19 cellular contexts compared by ENCODE assay signal in the genomic region with DNA sequence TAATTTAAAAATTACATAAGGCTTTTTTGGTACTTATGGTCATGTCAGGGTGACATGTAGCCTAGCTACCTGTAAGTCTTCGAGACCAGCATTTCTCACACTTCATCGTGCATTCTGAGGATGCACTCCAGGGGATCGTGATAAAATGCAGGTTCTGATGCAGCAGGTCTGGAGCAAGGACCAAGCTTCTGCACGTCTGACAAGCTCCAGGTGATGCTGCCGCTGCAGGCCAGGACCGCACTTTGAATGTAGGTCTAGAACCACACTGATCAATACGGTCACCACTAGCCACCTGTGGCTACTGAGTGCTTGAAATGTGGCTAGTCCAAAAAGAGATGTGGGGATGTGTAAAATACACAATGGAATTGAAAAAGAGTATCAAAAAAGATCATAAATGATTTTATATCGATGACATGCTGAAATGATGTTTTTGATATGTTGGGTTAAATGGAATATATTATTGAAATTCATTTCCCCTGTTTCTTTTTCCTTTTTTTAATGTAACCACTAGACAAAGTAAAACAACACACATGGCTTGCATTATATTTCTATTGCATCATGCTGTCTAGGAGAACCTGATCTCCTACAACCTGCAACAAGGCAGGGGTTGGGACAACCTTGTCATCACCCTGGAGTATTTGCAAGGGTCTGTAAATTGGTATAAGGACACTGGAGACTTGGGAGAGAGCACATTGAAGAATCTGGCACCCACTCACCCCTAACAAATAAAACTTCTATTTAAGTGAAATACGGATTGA.
DNase-seq lines count a peak whose midpoint lies in the region; ATAC-seq, FAIRE-seq and TF ChIP-seq lines count a peak whose summit lies in the region.
"Had no signal": no experiment of that assay in that cellular context is flagged by ENCODE, and none has a peak within 500 bp of the region (broad histone marks: within the 10 kb centered on the region; RNA-seq: fewer than 3 reads in every experiment).

No MANE protein-coding gene starts in this region.

- H3K27ac Mint-ChIP-seq in activated CD4-positive, alpha-beta T cell treated with anti-CD3 and anti-CD28 coated beads, Interleukin-2, amount 10 ng/mL, durations not matched to agents 24 days and 14 days, result no peak overlapping the region
- H3K27ac Mint-ChIP-seq in Caco-2 (ENCODE audit: unreplicated experiment), result no peak overlapping the region
- H3K27ac Mint-ChIP-seq in activated T-cell treated with anti-CD3 and anti-CD28 coated beads, Interleukin-2, amount 50 U/mL, for 72 hours, result no peak overlapping the region
- H3K27ac Mint-ChIP-seq: GM23338 had no signal

- no peaks in the 10 kb centered on the region for H3K9me3 ChIP-seq in adipocyte (ENCODE audit: control insufficient read depth, low read length)
- H3K9me3 ChIP-seq in Caco-2, result peaks cover 9% of the 10 kb centered on the region; the same call in 1 of the 2 replicates

- BruUV-seq in Caco-2 (replicated peaks; lab: Mats Ljungman, UMichigan), result no TSS peak

- H3K36me3 Mint-ChIP-seq in activated CD4-positive, alpha-beta T cell treated with anti-CD3 and anti-CD28 coated beads, Interleukin-2, amount 10 ng/mL, durations not matched to agents 24 days and 14 days (ENCODE audit: low read depth), result peaks cover 9% of the 10 kb centered on the region
- H3K36me3 Mint-ChIP-seq in Caco-2 (ENCODE audit: insufficient read depth, unreplicated experiment), result no peaks in the 10 kb centered on the region
- peaks cover 2 to 4% of the 10 kb centered on the region in 2 donors for H3K36me3 Mint-ChIP-seq in activated T-cell treated with anti-CD3 and anti-CD28 coated beads, Interleukin-2, amount 50 U/mL, for 72 hours (ENCODE audit: insufficient read depth in 2 of 2)

- POLR2A ChIA-PET in Caco-2 (lab: Charles Lee), result no interaction called here

- no peaks in the 10 kb centered on the region for H3K27me3 Mint-ChIP-seq in activated CD4-positive, alpha-beta T cell treated with anti-CD3 and anti-CD28 coated beads, Interleukin-2, amount 10 ng/mL, durations not matched to agents 24 days and 14 days
- H3K27me3 Mint-ChIP-seq in Caco-2 (ENCODE audit: insufficient read depth, unreplicated experiment), result peaks cover 4% of the 10 kb centered on the region
- no peaks in the 10 kb centered on the region for H3K27me3 Mint-ChIP-seq in activated T-cell treated with anti-CD3 and anti-CD28 coated beads, Interleukin-2, amount 50 U/mL, for 72 hours (ENCODE audit: low read depth)

- no peak for ATAC-seq in activated T-cell treated with anti-CD3 and anti-CD28 coated beads, Interleukin-2, amount 50 U/mL, for 72 hours (replicated peaks in 1 of 2)
- no peak for ATAC-seq in GM18861 (IDR thresholded peaks at IDR 0.05; ENCODE audit: unreplicated experiment)
- ATAC-seq: GM23338, HCT116, PC-3 had no signal

- no peak overlapping the region for H3K4me3 Mint-ChIP-seq in activated CD4-positive, alpha-beta T cell treated with anti-CD3 and anti-CD28 coated beads, Interleukin-2, amount 10 ng/mL, durations not matched to agents 24 days and 14 days
- H3K4me3 Mint-ChIP-seq in Caco-2 (ENCODE audit: unreplicated experiment), result no peak overlapping the region
- H3K4me3 Mint-ChIP-seq in activated T-cell treated with anti-CD3 and anti-CD28 coated beads, Interleukin-2, amount 50 U/mL, for 72 hours, result no peak overlapping the region
- H3K4me3 Mint-ChIP-seq: GM23338 had no signal

- H3K27me3 ChIP-seq in adipocyte (replicated peaks; ENCODE audit: control insufficient read depth, insufficient read depth, low read length) (no peaks in the 10 kb centered on the region), Caco-2 (replicated peaks; ENCODE audit: control insufficient read depth, insufficient read depth, low read length) (no peaks in the 10 kb centered on the region)

- peak; percentile 81 for FAIRE-seq in urothelium cell line (lab: Jason Lieb, UNC)

- DNase-seq in activated CD4-positive, alpha-beta T cell treated with anti-CD3 and anti-CD28 coated beads, Interleukin-2, amount 10 ng/mL, durations not matched to agents 24 days and 14 days, result peak; percentile 26
- DNase-seq in activated CD4-positive, alpha-beta T cell treated with anti-CD3 and anti-CD28 coated beads, Interleukin-2, amount 50 U/mL, for 1 hour, result no peak
- peak; percentile 71 for DNase-seq in adipocyte (ENCODE audit: low read depth)
- DNase-seq in fibroblast of mammary gland (ENCODE audit: low read depth), result peak; percentile 28
- DNase-seq in urothelium cell line (ENCODE audit: low spot score), result no peak
- no peak for DNase-seq in Caco-2
- no peak for DNase-seq in activated T-cell treated with anti-CD3 and anti-CD28 coated beads, Interleukin-2, amount 50 U/mL, for 72 hours
- DNase-seq: 8988T, GF-D8, NCI-H1092 treated with DMSO at 0.1 percent for 48 hours, NCI-H146, NCI-H2029 treated with DMSO at 0.1 percent for 48 hours, NCI-H2171, NCI-H526, PC-3, SIG-M5 had no signal

- H3K4me1 Mint-ChIP-seq in activated CD4-positive, alpha-beta T cell treated with anti-CD3 and anti-CD28 coated beads, Interleukin-2, amount 10 ng/mL, durations not matched to agents 24 days and 14 days, result no peaks in the 10 kb centered on the region
- H3K4me1 Mint-ChIP-seq in Caco-2 (ENCODE audit: low read depth, unreplicated experiment), result no peaks in the 10 kb centered on the region
- H3K4me1 Mint-ChIP-seq in activated T-cell treated with anti-CD3 and anti-CD28 coated beads, Interleukin-2, amount 50 U/mL, for 72 hours (ENCODE audit: low read depth), result no peaks in the 10 kb centered on the region
- H3K4me1 Mint-ChIP-seq: GM23338 had no signal

- H3K4me3 ChIP-seq in adipocyte (ENCODE audit: low read length), result no peak overlapping the region
- H3K4me3 ChIP-seq in fibroblast of mammary gland (ENCODE audit: control insufficient read depth, low read depth, low read length), result no peak overlapping the region
- H3K4me3 ChIP-seq in Caco-2 (ENCODE audit: low read depth, low read length), result no peak overlapping the region
- H3K4me3 ChIP-seq: GM23338 had no signal

- peaks cover 11% of the 10 kb centered on the region for H3K9me3 Mint-ChIP-seq in activated CD4-positive, alpha-beta T cell treated with anti-CD3 and anti-CD28 coated beads, Interleukin-2, amount 10 ng/mL, durations not matched to agents 24 days and 14 days
- peaks cover 19% of the 10 kb centered on the region for H3K9me3 Mint-ChIP-seq in Caco-2 (ENCODE audit: unreplicated experiment)
- H3K9me3 Mint-ChIP-seq in activated T-cell treated with anti-CD3 and anti-CD28 coated beads, Interleukin-2, amount 50 U/mL, for 72 hours, result peaks cover 5 to 10% of the 10 kb centered on the region in 2 donors

- H3K4me1 ChIP-seq in adipocyte (ENCODE audit: control insufficient read depth, insufficient read depth, low read length) (peaks cover 4% of the 10 kb centered on the region), Caco-2 (no peaks in the 10 kb centered on the region)

- intact Hi-C loops in activated CD4-positive, alpha-beta T cell treated with anti-CD3 and anti-CD28 coated beads, Interleukin-2, amount 10 ng/mL, durations not matched to agents 24 days and 14 days (cut with micrococcal nuclease), result no loop called here
- intact Hi-C loops in Caco-2 (cut with micrococcal nuclease; ENCODE audit: unreplicated experiment), result no loop called here

- CTCF ChIA-PET in Caco-2 (lab: Charles Lee), result no interaction called here

- H3K9ac ChIP-seq in adipocyte (ENCODE audit: low read length), result no peak overlapping the region

- TF ChIP-seq CTCF in fibroblast of mammary gland (conservative IDR thresholded peaks at IDR 0.05; ENCODE audit: control insufficient read depth, insufficient read depth, low read depth, low read length) (no peak), Caco-2 (IDR thresholded peaks at IDR 0.05; ENCODE audit: insufficient read depth in 1 of 2, low read depth in 1 of 2, low read length in 1 of 2, severe bottlenecking in 1 of 2, unreplicated experiment in 1 of 2) (no peak)

- no peaks in the 10 kb centered on the region for H3K36me3 ChIP-seq in adipocyte (ENCODE audit: control insufficient read depth, insufficient read depth, low read length, severe bottlenecking)
- no peaks in the 10 kb centered on the region for H3K36me3 ChIP-seq in Caco-2 (ENCODE audit: control insufficient read depth, insufficient read depth, low read length)

Comparison
In these comparisons a context has a peak if more than half of its experiments do, and no peak if none do; other contexts are left out.
1. DNase-seq: peak in activated CD4-positive, alpha-beta T cell treated with anti-CD3 and anti-CD28 coated beads, Interleukin-2, amount 10 ng/mL, durations not matched to agents 24 days and 14 days (single experiment), adipocyte (single experiment) and fibroblast of mammary gland (single experiment); none in activated CD4-positive, alpha-beta T cell treated with anti-CD3 and anti-CD28 coated beads, Interleukin-2, amount 50 U/mL, for 1 hour (single experiment), urothelium cell line (single experiment), Caco-2 (0 of 2) and activated T-cell treated with anti-CD3 and anti-CD28 coated beads, Interleukin-2, amount 50 U/mL, for 72 hours (0 of 2).